ENCODE assay signal across 8 cellular contexts in genomic region chr3:15098503-15099363, GRCh38. TPM values are rescaled to one million over a fixed set of nuclear protein-coding genes. Genes with fewer than 3 reads are reported as not detected.
DNase-seq lines count a peak whose midpoint lies in the region; ATAC-seq lines count a peak whose summit lies in the region.

Gene RBSN, minus strand, starts transcription at chr3:15099148. Its CDS starts 3,028 bp downstream, at chr3:15096120.

- H3K27ac Mint-ChIP-seq in dendritic cell treated with granulocyte-macrophage colony-stimulating factor and Interleukin-4, amounts not matched to agents 40 ng/mL and 50 ng/mL, for 4 days, result peak within 1 kb of the TSS; percentile 95

- H3K9me3 ChIP-seq in BLaER1 treated with 17β-estradiol and CSF1 and Interleukin-3, amounts not matched to agents 10 nM and 100 nM (replicated peaks in 1 of 11), result no peaks in the 10 kb centered on the region

- peak within 1 kb of the TSS; percentile 88 for H3K4me3 Mint-ChIP-seq in dendritic cell treated with granulocyte-macrophage colony-stimulating factor and Interleukin-4, amounts not matched to agents 40 ng/mL and 50 ng/mL, for 4 days

- no peaks in the 10 kb centered on the region for H3K27me3 Mint-ChIP-seq in dendritic cell treated with granulocyte-macrophage colony-stimulating factor and Interleukin-4, amounts not matched to agents 40 ng/mL and 50 ng/mL, for 4 days

- H4K20me1 ChIP-seq in BLaER1 treated with 17β-estradiol and CSF1 and Interleukin-3, amounts not matched to agents 10 nM and 100 nM, result peaks cover 0 to 23% (median 14%) of the 10 kb centered on the region in 11 experiments; a peak in 12 of 22 replicates

- peaks cover 49% of the 10 kb centered on the region for H3K4me1 Mint-ChIP-seq in dendritic cell treated with granulocyte-macrophage colony-stimulating factor and Interleukin-4, amounts not matched to agents 40 ng/mL and 50 ng/mL, for 4 days (ENCODE audit: low read depth)

- H3K4me2 ChIP-seq in BLaER1 treated with 17β-estradiol and CSF1 and Interleukin-3, amounts not matched to agents 10 nM and 100 nM, result peak within 1 kb of the TSS; percentile 79 to 92 (median 83)

- H3K36me3 Mint-ChIP-seq in dendritic cell treated with granulocyte-macrophage colony-stimulating factor and Interleukin-4, amounts not matched to agents 40 ng/mL and 50 ng/mL, for 4 days (ENCODE audit: low read depth), result peaks cover 34% of the 10 kb centered on the region

- peak; percentile 94 for DNase-seq in NCI-H748 (lab: John Stamatoyannopoulos, UW; ENCODE audit: unreplicated experiment)
- peak; percentile 93 for DNase-seq in activated CD4-positive, alpha-beta T cell treated with anti-CD3 and anti-CD28 coated beads, Interleukin-2, amount 50 U/mL, for 1 hour
- peak; percentile 96 for DNase-seq in left lobe of liver (ENCODE audit: low spot score)
- peak; percentile 95 to 96 for DNase-seq in stimulated activated CD4-positive, alpha-beta T cell treated with anti-CD3 and anti-CD28 coated beads, Interleukin-2, amount 100 ng/mL, for 24 hours

- H3K9ac ChIP-seq in BLaER1 treated with 17β-estradiol and CSF1 and Interleukin-3, amounts not matched to agents 10 nM and 100 nM, result peak within 1 kb of the TSS; percentile 71 to 91 (median 84)

- peak within 1 kb of the TSS; percentile 66 to 88 (median 79) for H3K27ac ChIP-seq in BLaER1 treated with 17β-estradiol and CSF1 and Interleukin-3, amounts not matched to agents 10 nM and 100 nM

- H3K27me3 ChIP-seq in BLaER1 treated with 17β-estradiol and CSF1 and Interleukin-3, amounts not matched to agents 10 nM and 100 nM, result no peaks in the 10 kb centered on the region

- peaks cover 22 to 28% (median 24%) of the 10 kb centered on the region in 11 experiments for H3K36me3 ChIP-seq in BLaER1 treated with 17β-estradiol and CSF1 and Interleukin-3, amounts not matched to agents 10 nM and 100 nM

- H3K9me3 Mint-ChIP-seq in dendritic cell treated with granulocyte-macrophage colony-stimulating factor and Interleukin-4, amounts not matched to agents 40 ng/mL and 50 ng/mL, for 4 days, result no peaks in the 10 kb centered on the region

- ATAC-seq in GM19324 (IDR thresholded peaks at IDR 0.05; ENCODE audit: low FRiP score, unreplicated experiment), result peak; percentile 93
- ATAC-seq in HG03460 (IDR thresholded peaks at IDR 0.05; ENCODE audit: unreplicated experiment), result peak; percentile 82
- peak; percentile 85 for ATAC-seq in left lobe of liver

- H3K4me3 ChIP-seq in BLaER1 treated with 17β-estradiol and CSF1 and Interleukin-3, amounts not matched to agents 10 nM and 100 nM, result peak within 1 kb of the TSS; percentile 74 to 88 (median 82)

- intact Hi-C loops in dendritic cell treated with granulocyte-macrophage colony-stimulating factor and Interleukin-4, amounts not matched to agents 40 ng/mL and 50 ng/mL, for 4 days (cut with micrococcal nuclease), result loop anchor here (2.0 to 5.0 kb wide), 2 partner anchors 34 to 109 kb away; partner anchors contain the start of genes CAPN7 and MRPS25

- H3K4me1 ChIP-seq in BLaER1 treated with 17β-estradiol and CSF1 and Interleukin-3, amounts not matched to agents 10 nM and 100 nM, result peaks cover 39 to 65% (median 52%) of the 10 kb centered on the region in 10 experiments

RNA-seq across cellular contexts. Expression of gene RBSN, which starts in this region (rescaled TPM):
- 12.6 TPM for total RNA-seq in left lobe of liver

Comparison
In these comparisons a context has a peak if more than half of its experiments do, and no peak if none do; other contexts are left out.
1. Peak in every context shown above with its lines: DNase-seq, ATAC-seq, H3K4me3 ChIP-seq and H3K27ac ChIP-seq.